In genomic region chr20:1809121-1809520, GRCh38 we compare ENCODE assay signal across 11 cellular contexts.
DNase-seq lines count a peak whose midpoint lies in the region; ATAC-seq, FAIRE-seq and TF ChIP-seq lines count a peak whose summit lies in the region.
"Had no signal": no experiment of that assay in that cellular context is flagged by ENCODE, and none has a peak within 500 bp of the region (broad histone marks: within the 10 kb centered on the region; RNA-seq: fewer than 3 reads in every experiment).

No MANE protein-coding gene starts in this region.

- 48% methylated on average over 2 of the region's 2 CpGs for WGBS in HepG2 (ENCODE audit: low lambda C conversion rate)
- WGBS in right lobe of liver (ENCODE audit: insufficient coverage, low coverage, low lambda C conversion rate, missing lambda C conversion rate), result 83% methylated on average over 2 of the region's 2 CpGs

- H4K20me1 ChIP-seq in HepG2 (ENCODE audit: insufficient read depth, low read length), result no peaks in the 10 kb centered on the region

- intact Hi-C loops in HepG2 (cut with micrococcal nuclease; ENCODE audit: unreplicated experiment), result no loop called here
- intact Hi-C loops in right lobe of liver (cut with DNase I), result no loop called here
- intact Hi-C loops in activated B cell treated with CpG ODN at 0.5 μM for 24 hours (cut with micrococcal nuclease), result no loop called here
- intact Hi-C loops in CD14-positive monocyte (cut with micrococcal nuclease), result no loop called here

- H3K4me1 ChIP-seq in HepG2 (ENCODE audit: insufficient read depth, low read length), result peaks cover 46% of the 10 kb centered on the region
- H3K4me1 ChIP-seq in right lobe of liver, result peaks cover 0 to 32% (median 6%) of the 10 kb centered on the region in 4 donors

- TF ChIP-seq RAD21 in HepG2 (CRISPR knock-in tag; IDR thresholded peaks at IDR 0.05), result no peak

- TF ChIP-seq CTCF in HepG2 (CRISPR knock-in tag; IDR thresholded peaks at IDR 0.05) (no peak), right lobe of liver (IDR thresholded peaks at IDR 0.05) (no peak), activated B cell treated with CpG ODN at 0.5 μM for 24 hours (IDR thresholded peaks at IDR 0.05) (no peak), fibroblast of pulmonary artery (IDR thresholded peaks at IDR 0.05; ENCODE audit: low read length, missing control alignments) (no peak), CD14-positive monocyte (IDR thresholded peaks at IDR 0.05) (no peak)

- ATAC-seq in HepG2 (no peak), right lobe of liver (no peak), activated B cell treated with CpG ODN at 0.5 μM for 24 hours (ENCODE audit: low read depth) (no peak)
- ATAC-seq in activated CD8-positive, alpha-beta T cell treated with anti-CD3 and anti-CD28 coated beads, Interleukin-2, amount 10 ng/mL, durations not matched to agents 7 days and 5 days, result no peak

- POLR2A ChIA-PET in HepG2 (lab: Yijun Ruan, JAX), result no interaction called here
- POLR2A ChIA-PET in activated B cell treated with CpG ODN at 0.5 μM for 24 hours (lab: Charles Lee), result no interaction called here
- POLR2A ChIA-PET in activated CD8-positive, alpha-beta T cell treated with anti-CD3 and anti-CD28 coated beads, Interleukin-2, amount 10 ng/mL, durations not matched to agents 7 days and 5 days (lab: Charles Lee), result no interaction called here

- H3K27ac ChIP-seq in HepG2 (ENCODE audit: extremely low read length, insufficient read depth, low read length) (no peak overlapping the region), right lobe of liver (no peak overlapping the region)
- H3K27ac ChIP-seq: cardiac muscle cell had no signal

- CTCF ChIA-PET in HepG2 (lab: Yijun Ruan, JAX; ENCODE audit: low intra/inter-chr PET ratio, low total read pairs), result no interaction called here
- CTCF ChIA-PET in activated B cell treated with CpG ODN at 0.5 μM for 24 hours (lab: Charles Lee), result no interaction called here
- CTCF ChIA-PET in activated CD8-positive, alpha-beta T cell treated with anti-CD3 and anti-CD28 coated beads, Interleukin-2, amount 10 ng/mL, durations not matched to agents 7 days and 5 days (lab: Charles Lee), result no interaction called here

- H3K4me1 Mint-ChIP-seq in activated B cell treated with CpG ODN at 0.5 μM for 24 hours (peaks cover 44% of the 10 kb centered on the region), CD14-positive monocyte (peaks cover 71% of the 10 kb centered on the region)
- H3K4me1 Mint-ChIP-seq in activated CD8-positive, alpha-beta T cell treated with anti-CD3 and anti-CD28 coated beads, Interleukin-2, amount 10 ng/mL, durations not matched to agents 7 days and 5 days (ENCODE audit: low read depth), result peaks cover 8% of the 10 kb centered on the region

- TF ChIP-seq EP300 in HepG2 (IDR thresholded peaks at IDR 0.05; ENCODE audit: low read depth in 2 of 2, low read length in 2 of 2) (no peak), HepG2 (CRISPR knock-in tag; IDR thresholded peaks at IDR 0.05; ENCODE audit: borderline replicate concordance) (no peak)

- H3K4me2 ChIP-seq in HepG2 (ENCODE audit: low read depth, low read length), result no peak overlapping the region

- DNase-seq in HepG2 (ENCODE audit: low spot score), result peak; percentile 32
- no peak for DNase-seq in right lobe of liver
- no peak for DNase-seq in activated B cell treated with CpG ODN at 0.5 μM for 24 hours
- DNase-seq in fibroblast of pulmonary artery (ENCODE audit: low read depth), result peak; percentile 56
- DNase-seq in T-helper 9 cell, result no peak
- no peak for DNase-seq in NCI-H524 treated with DMSO at 0.1 percent for 48 hours (lab: John Stamatoyannopoulos, UW)
- DNase-seq in activated CD8-positive, alpha-beta T cell treated with anti-CD3 and anti-CD28 coated beads, Interleukin-2, amount 10 ng/mL, durations not matched to agents 7 days and 5 days, result no peak
- no peak for DNase-seq in CD14-positive monocyte (ENCODE audit: low spot score)
- DNase-seq: activated CD4-positive, alpha-beta T cell treated with anti-CD3 and anti-CD28 coated beads, Interleukin-2, amount 50 U/mL, for 4 hours; nucleus accumbens had no signal

- FAIRE-seq in HepG2 (lab: Jason Lieb, UNC), result peak; percentile 66

- no peaks in the 10 kb centered on the region for H3K79me2 ChIP-seq in HepG2 (ENCODE audit: insufficient read depth, low read length)

- no peaks in the 10 kb centered on the region for H3K27me3 ChIP-seq in HepG2 (ENCODE audit: control insufficient read depth in 1 of 2, insufficient read depth in 2 of 2, low read length in 2 of 2)
- no peaks in the 10 kb centered on the region for H3K27me3 ChIP-seq in right lobe of liver

- no peaks in the 10 kb centered on the region for H3K9me3 Mint-ChIP-seq in activated B cell treated with CpG ODN at 0.5 μM for 24 hours
- no peaks in the 10 kb centered on the region for H3K9me3 Mint-ChIP-seq in activated CD8-positive, alpha-beta T cell treated with anti-CD3 and anti-CD28 coated beads, Interleukin-2, amount 10 ng/mL, durations not matched to agents 7 days and 5 days (ENCODE audit: insufficient read depth)
- no peaks in the 10 kb centered on the region for H3K9me3 Mint-ChIP-seq in CD14-positive monocyte

- H3K9me3 ChIP-seq in HepG2 (ENCODE audit: low read length) (no peaks in the 10 kb centered on the region), right lobe of liver (no peaks in the 10 kb centered on the region)

- H3K36me3 Mint-ChIP-seq in activated B cell treated with CpG ODN at 0.5 μM for 24 hours (ENCODE audit: low read depth), result no peaks in the 10 kb centered on the region
- H3K36me3 Mint-ChIP-seq in activated CD8-positive, alpha-beta T cell treated with anti-CD3 and anti-CD28 coated beads, Interleukin-2, amount 10 ng/mL, durations not matched to agents 7 days and 5 days (ENCODE audit: low read depth), result no peaks in the 10 kb centered on the region
- peaks cover 20 to 33% of the 10 kb centered on the region in 2 donors for H3K36me3 Mint-ChIP-seq in CD14-positive monocyte

- H3K4me3 ChIP-seq in HepG2 (replicated peaks in 1 of 3; ENCODE audit: insufficient read depth in 1 of 3, low read depth in 2 of 3, low read length in 3 of 3) (no peak overlapping the region), right lobe of liver (no peak overlapping the region), fibroblast of pulmonary artery (replicated peaks; ENCODE audit: low read depth, low read length) (no peak overlapping the region)
- H3K4me3 ChIP-seq: cardiac muscle cell had no signal

- H3K27ac Mint-ChIP-seq in activated B cell treated with CpG ODN at 0.5 μM for 24 hours (peak overlapping the region; percentile 19), CD14-positive monocyte (peak overlapping the region in 1 of 7 donors; percentile 15)
- no peak overlapping the region for H3K27ac Mint-ChIP-seq in activated CD8-positive, alpha-beta T cell treated with anti-CD3 and anti-CD28 coated beads, Interleukin-2, amount 10 ng/mL, durations not matched to agents 7 days and 5 days

- TF ChIP-seq POLR2A in HepG2 (IDR thresholded peaks at IDR 0.05; ENCODE audit: insufficient read depth in 1 of 2, low read depth in 2 of 2, low read length in 2 of 2), result no peak
- TF ChIP-seq POLR2A in right lobe of liver (IDR thresholded peaks at IDR 0.05), result no peak

- H3K36me3 ChIP-seq in HepG2 (replicated peaks in 1 of 2; ENCODE audit: control insufficient read depth in 1 of 2, insufficient read depth in 2 of 2, low read length in 2 of 2) (no peaks in the 10 kb centered on the region), right lobe of liver (no peaks in the 10 kb centered on the region)
- H3K36me3 ChIP-seq: cardiac muscle cell had no signal

- H2AFZ ChIP-seq in HepG2 (ENCODE audit: low read length), result no peak overlapping the region

- BruUV-seq in HepG2 (replicated peaks; lab: Mats Ljungman, UMichigan), result no TSS peak

- H3K27me3 Mint-ChIP-seq in activated B cell treated with CpG ODN at 0.5 μM for 24 hours (no peaks in the 10 kb centered on the region), CD14-positive monocyte (ENCODE audit: low read depth in 3 of 3) (peaks cover 2 to 3% (median 3%) of the 10 kb centered on the region in 3 donors)
- peaks cover 40% of the 10 kb centered on the region for H3K27me3 Mint-ChIP-seq in activated CD8-positive, alpha-beta T cell treated with anti-CD3 and anti-CD28 coated beads, Interleukin-2, amount 10 ng/mL, durations not matched to agents 7 days and 5 days (ENCODE audit: low read depth)

- H3K4me3 Mint-ChIP-seq in activated B cell treated with CpG ODN at 0.5 μM for 24 hours (no peak overlapping the region), CD14-positive monocyte (no peak overlapping the region)
- H3K4me3 Mint-ChIP-seq in activated CD8-positive, alpha-beta T cell treated with anti-CD3 and anti-CD28 coated beads, Interleukin-2, amount 10 ng/mL, durations not matched to agents 7 days and 5 days, result no peak overlapping the region

- in situ Hi-C loops in HepG2 (cut with HindIII; ENCODE audit: extremely low pct_ligation_motif_present, low pct_unique_long_range_greater_than_20kb), result no loop called here

- no peak overlapping the region for H3K9ac ChIP-seq in HepG2 (ENCODE audit: insufficient read depth, low read depth, low read length)

TF ChIP-seq in HepG2, 621 proteins besides CTCF, POLR2A, EP300 and RAD21:
- TF ChIP-seq TBP (CRISPR knock-in tag; IDR thresholded peaks at IDR 0.05), result no peak
- peak; percentile 37; the same call in 1 of the 2 replicates for TF ChIP-seq ATF7 (IDR thresholded peaks at IDR 0.05)
- TF ChIP-seq ATF7 (CRISPR knock-in tag; IDR thresholded peaks at IDR 0.05), result no peak

Comparison
In these comparisons a context has a peak if more than half of its experiments do, and no peak if none do; other contexts are left out.
1. DNase-seq: peak in HepG2 (single experiment) and fibroblast of pulmonary artery (single experiment); none in right lobe of liver (0 of 3), activated B cell treated with CpG ODN at 0.5 μM for 24 hours (single experiment), T-helper 9 cell (single experiment), NCI-H524 treated with DMSO at 0.1 percent for 48 hours (single experiment), activated CD8-positive, alpha-beta T cell treated with anti-CD3 and anti-CD28 coated beads, Interleukin-2, amount 10 ng/mL, durations not matched to agents 7 days and 5 days (single experiment) and CD14-positive monocyte (single experiment).